Comparison of ENCODE assay signal across 1 cellular context in the genomic region with DNA sequence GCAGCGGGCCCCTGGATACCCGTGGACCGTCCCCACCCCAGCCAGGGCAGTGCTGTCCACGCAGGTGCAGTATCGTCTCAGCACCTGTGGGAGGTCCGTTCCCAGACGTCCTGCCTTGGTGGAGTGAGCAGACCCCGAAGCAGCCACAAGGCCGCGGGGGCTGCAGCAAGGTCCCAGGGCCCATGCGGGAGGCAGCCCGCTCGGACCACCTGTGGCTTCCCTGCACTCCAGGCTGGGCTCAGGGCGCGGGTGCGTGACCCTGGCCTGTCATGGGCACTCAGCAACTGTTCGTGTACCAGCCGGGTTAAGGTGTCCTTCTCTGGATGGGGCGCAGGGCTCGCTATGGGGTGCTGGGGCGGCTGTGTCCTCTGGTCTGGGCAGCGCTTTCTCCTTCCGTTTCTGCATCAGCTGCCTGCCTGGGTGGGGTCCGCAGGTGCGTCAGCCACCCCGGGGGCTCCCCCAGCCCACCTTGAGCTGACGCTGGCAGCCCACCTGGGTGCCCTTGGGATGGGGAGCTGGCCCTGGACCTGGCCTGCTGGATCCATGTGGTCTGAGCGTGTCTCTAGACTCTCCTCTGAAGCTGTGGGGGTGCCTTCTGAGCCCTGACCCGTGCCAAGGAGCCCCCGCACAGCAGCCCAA.
TF ChIP-seq lines count a peak whose summit lies in the region.

No MANE protein-coding gene starts in this region.

TF ChIP-seq in HepG2, 621 proteins besides CTCF, POLR2A, EP300 and RAD21:
- TF ChIP-seq, protein P1, sequence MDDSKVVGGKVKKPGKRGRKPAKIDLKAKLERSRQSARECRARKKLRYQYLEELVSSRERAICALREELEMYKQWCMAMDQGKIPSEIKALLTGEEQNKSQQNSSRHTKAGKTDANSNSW (CRISPR knock-in tag; IDR thresholded peaks at IDR 0.05; ENCODE audit: borderline replicate concordance) = no peak
- TF ChIP-seq EEA1 (CRISPR knock-in tag; IDR thresholded peaks at IDR 0.05; ENCODE audit: borderline replicate concordance) = 0 out of 2 replicates have a peak, but pooled peaks have one; percentile 47
- no peak for TF ChIP-seq ZFP36L1 (CRISPR knock-in tag; IDR thresholded peaks at IDR 0.05)
- no peak for TF ChIP-seq SCMH1 (CRISPR knock-in tag; IDR thresholded peaks at IDR 0.05; ENCODE audit: borderline replicate concordance)
- no peak for TF ChIP-seq ZNF20 (CRISPR knock-in tag; IDR thresholded peaks at IDR 0.05)
- TF ChIP-seq, protein P2, sequence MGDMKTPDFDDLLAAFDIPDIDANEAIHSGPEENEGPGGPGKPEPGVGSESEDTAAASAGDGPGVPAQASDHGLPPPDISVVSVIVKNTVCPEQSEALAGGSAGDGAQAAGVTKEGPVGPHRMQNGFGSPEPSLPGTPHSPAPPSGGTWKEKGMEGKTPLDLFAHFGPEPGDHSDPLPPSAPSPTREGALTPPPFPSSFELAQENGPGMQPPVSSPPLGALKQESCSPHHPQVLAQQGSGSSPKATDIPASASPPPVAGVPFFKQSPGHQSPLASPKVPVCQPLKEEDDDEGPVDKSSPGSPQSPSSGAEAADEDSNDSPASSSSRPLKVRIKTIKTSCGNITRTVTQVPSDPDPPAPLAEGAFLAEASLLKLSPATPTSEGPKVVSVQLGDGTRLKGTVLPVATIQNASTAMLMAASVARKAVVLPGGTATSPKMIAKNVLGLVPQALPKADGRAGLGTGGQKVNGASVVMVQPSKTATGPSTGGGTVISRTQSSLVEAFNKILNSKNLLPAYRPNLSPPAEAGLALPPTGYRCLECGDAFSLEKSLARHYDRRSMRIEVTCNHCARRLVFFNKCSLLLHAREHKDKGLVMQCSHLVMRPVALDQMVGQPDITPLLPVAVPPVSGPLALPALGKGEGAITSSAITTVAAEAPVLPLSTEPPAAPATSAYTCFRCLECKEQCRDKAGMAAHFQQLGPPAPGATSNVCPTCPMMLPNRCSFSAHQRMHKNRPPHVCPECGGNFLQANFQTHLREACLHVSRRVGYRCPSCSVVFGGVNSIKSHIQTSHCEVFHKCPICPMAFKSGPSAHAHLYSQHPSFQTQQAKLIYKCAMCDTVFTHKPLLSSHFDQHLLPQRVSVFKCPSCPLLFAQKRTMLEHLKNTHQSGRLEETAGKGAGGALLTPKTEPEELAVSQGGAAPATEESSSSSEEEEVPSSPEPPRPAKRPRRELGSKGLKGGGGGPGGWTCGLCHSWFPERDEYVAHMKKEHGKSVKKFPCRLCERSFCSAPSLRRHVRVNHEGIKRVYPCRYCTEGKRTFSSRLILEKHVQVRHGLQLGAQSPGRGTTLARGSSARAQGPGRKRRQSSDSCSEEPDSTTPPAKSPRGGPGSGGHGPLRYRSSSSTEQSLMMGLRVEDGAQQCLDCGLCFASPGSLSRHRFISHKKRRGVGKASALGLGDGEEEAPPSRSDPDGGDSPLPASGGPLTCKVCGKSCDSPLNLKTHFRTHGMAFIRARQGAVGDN (CRISPR knock-in tag; IDR thresholded peaks at IDR 0.05) = no peak
- TF ChIP-seq KAT7 (CRISPR knock-in tag; IDR thresholded peaks at IDR 0.05; ENCODE audit: borderline replicate concordance) = no peak
- peak; percentile 32 for TF ChIP-seq HNRNPK (IDR thresholded peaks at IDR 0.05; ENCODE audit: low read depth, low read length, poor library complexity, severe bottlenecking)
- no peak for TF ChIP-seq MTF1 (CRISPR knock-in tag; IDR thresholded peaks at IDR 0.05)
